8 cellular contexts compared by ENCODE assay signal in genomic region chr19:506404-507285, GRCh38. TPM values are rescaled to one million over a fixed set of nuclear protein-coding genes. Genes with fewer than 3 reads are reported as not detected.
DNase-seq lines count a peak whose midpoint lies in the region; ATAC-seq and TF ChIP-seq lines count a peak whose summit lies in the region.

No MANE protein-coding gene starts in this region.

- H3K4me1 Mint-ChIP-seq in chondrocyte (ENCODE audit: low read depth): peaks cover 32% of the 10 kb centered on the region

- peak overlapping the region; percentile 86 for H3K4me3 Mint-ChIP-seq in chondrocyte (ENCODE audit: unreplicated experiment)

- peak overlapping the region; percentile 99 for H3K4me2 ChIP-seq in BLaER1

- H3K27ac ChIP-seq in BLaER1: peak overlapping the region; percentile 95

- peak overlapping the region; percentile 96 for H3K27ac Mint-ChIP-seq in chondrocyte (ENCODE audit: unreplicated experiment)

- H3K27me3 ChIP-seq in BLaER1: no peaks in the 10 kb centered on the region
- H3K27me3 ChIP-seq in kidney epithelial cell (ENCODE audit: control insufficient read depth, insufficient read depth, low read length): no peaks in the 10 kb centered on the region

- H4K20me1 ChIP-seq in BLaER1: no peaks in the 10 kb centered on the region

- H3K9me3 Mint-ChIP-seq in chondrocyte (ENCODE audit: low read depth): no peaks in the 10 kb centered on the region

- H3K4me1 ChIP-seq in BLaER1: peaks cover 57% of the 10 kb centered on the region

- ATAC-seq in HG03439 (IDR thresholded peaks at IDR 0.05; ENCODE audit: unreplicated experiment): peak; percentile 73

- H3K9ac ChIP-seq in BLaER1: peak overlapping the region; percentile 92

- peak; percentile 100 for TF ChIP-seq CTCF in chondrocyte (IDR thresholded peaks at IDR 0.05)
- peak; percentile 100 for TF ChIP-seq CTCF in kidney epithelial cell (IDR thresholded peaks at IDR 0.05; ENCODE audit: insufficient read depth, low read length, poor library complexity, severe bottlenecking)

- peaks cover 12% of the 10 kb centered on the region for H3K36me3 ChIP-seq in BLaER1
- H3K36me3 ChIP-seq in kidney epithelial cell (ENCODE audit: control insufficient read depth, insufficient read depth, low read length): no peaks in the 10 kb centered on the region

- H3K36me3 Mint-ChIP-seq in chondrocyte (ENCODE audit: low read depth): peaks cover 3% of the 10 kb centered on the region

- no peaks in the 10 kb centered on the region for H3K27me3 Mint-ChIP-seq in chondrocyte (ENCODE audit: low read depth)

- no peaks in the 10 kb centered on the region for H3K9me3 ChIP-seq in BLaER1

- peak overlapping the region; percentile 91 for H3K4me3 ChIP-seq in BLaER1
- H3K4me3 ChIP-seq in kidney epithelial cell (ENCODE audit: low read depth, low read length): peak overlapping the region; percentile 86

- DNase-seq in GM19238 (ENCODE audit: insufficient read length, low spot score): peak; percentile 97
- DNase-seq in NCI-H510A (lab: John Stamatoyannopoulos, UW): peak; percentile 73
- peak; percentile 82 to 89 for DNase-seq in activated CD4-positive, alpha-beta T cell treated with anti-CD3 and anti-CD28 coated beads for 24 hours (ENCODE audit: low read depth in 2 of 2)
- peak; percentile 98 for DNase-seq in chondrocyte (ENCODE audit: low spot score)
- peak; percentile 100 for DNase-seq in kidney epithelial cell (ENCODE audit: low read depth)
- peak; percentile 89 to 95 for DNase-seq in stimulated activated CD4-positive, alpha-beta T cell treated with anti-CD3 and anti-CD28 coated beads, Interleukin-15, amount 100 ng/mL, for 48 hours (ENCODE audit: low read depth in 2 of 2)

RNA-seq across cellular contexts. Expression of gene TPGS1, which starts 0.7 kb away (rescaled TPM):
- total RNA-seq in chondrocyte (18.3 to 22.6 TPM (median 21.3 TPM) in 3 replicates), kidney epithelial cell (52.7 and 68.8 TPM in 2 replicates)

RNA-seq across cellular contexts. Expression of gene MADCAM1, which starts 10.4 kb away (rescaled TPM):
- 0.59 to 0.92 TPM (median 0.62 TPM) in 3 replicates for total RNA-seq in chondrocyte
- 0.14 and 0.46 TPM in 2 replicates for total RNA-seq in kidney epithelial cell

RNA-seq across cellular contexts. Expression of gene CDC34, which starts 24.9 kb away (rescaled TPM):
- total RNA-seq in chondrocyte (41.4 to 71.1 TPM (median 66.9 TPM) in 3 replicates), kidney epithelial cell (168 and 194 TPM in 2 replicates)

RNA-seq across cellular contexts. Expression of gene GZMM, which starts 37.2 kb away (rescaled TPM):
- total RNA-seq in chondrocyte (not detected in 3 replicates), kidney epithelial cell (not detected in 2 replicates)

RNA-seq across cellular contexts. Expression of gene SHC2, which starts 45.8 kb away (rescaled TPM):
- total RNA-seq in chondrocyte (26.9 to 50.9 TPM (median 47.8 TPM) in 3 replicates), kidney epithelial cell (15.2 and 19.5 TPM in 2 replicates)

Comparison
In these comparisons a context has a peak if more than half of its experiments do, and no peak if none do; other contexts are left out.
1. Peak in every context shown above with its lines: DNase-seq, ATAC-seq, H3K4me3 ChIP-seq and H3K27ac ChIP-seq.